ENCODE assay signal across 29 cellular contexts in the genomic region with DNA sequence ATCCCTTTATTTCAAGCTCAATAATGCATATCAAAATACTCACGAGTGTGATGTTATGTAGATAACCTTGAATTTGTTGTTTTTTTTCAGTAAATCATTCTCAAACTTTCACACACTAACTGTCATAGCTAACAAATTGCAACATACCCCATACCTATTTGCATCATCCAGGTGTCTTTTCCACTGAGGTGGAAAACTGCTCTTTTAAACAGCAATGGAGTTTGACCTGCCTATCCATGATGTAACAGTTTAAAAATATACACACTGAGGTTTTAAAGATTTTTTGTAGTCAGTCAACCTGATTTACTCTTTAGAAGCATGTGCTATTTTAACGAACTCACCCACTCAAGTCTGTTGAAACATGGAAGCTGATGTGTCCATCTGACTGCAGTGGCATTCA.
"Had no signal": no experiment of that assay in that cellular context is flagged by ENCODE, and none has a peak within 500 bp of the region (broad histone marks: within the 10 kb centered on the region; RNA-seq: fewer than 3 reads in every experiment).

No MANE protein-coding gene starts in this region.

- H3K9me3 Mint-ChIP-seq: activated naive CD4-positive, alpha-beta T cell treated with anti-CD3 and anti-CD28 coated beads for 36 hours; T-helper 2 cell treated with Interferon-gamma antibody and Interleukin-4, amounts not matched to agents 5 μg/mL and 100 μg/mL, for 36 hours had no signal

- H3K27ac ChIP-seq: adrenal gland, esophagus muscularis mucosa, foreskin keratinocyte, heart left ventricle, left lung, skin epidermis, uterus had no signal

- H3K36me3 ChIP-seq: adrenal gland, esophagus muscularis mucosa, heart left ventricle, left lung, uterus had no signal

- H3K27me3 Mint-ChIP-seq: activated B cell treated with CpG ODN at 0.5 μM for 24 hours; activated CD4-positive, alpha-beta T cell treated with anti-CD3 and anti-CD28 coated beads for 36 hours; activated naive CD8-positive, alpha-beta T cell treated with anti-CD3 and anti-CD28 coated beads for 36 hours; brain; natural killer cell treated with Interleukin-12 subunit alpha and Interleukin-12 subunit beta and Interleukin-15 and Interleukin-18, amount 100 ng/mL, for 72 hours; stimulated activated memory B cell treated with anti-CD40 and anti-IgM and Interleukin-4, amounts not matched to agents 10 μg/mL and 1 μg/mL and 100 μg/mL, for 72 hours; stimulated activated naive CD8-positive, alpha-beta T cell treated with anti-CD3 and anti-CD28 coated beads, Interleukin-15, amount 100 ng/mL, for 72 hours; type B pancreatic cell had no signal

- H3K4me1 Mint-ChIP-seq: activated B cell treated with CpG ODN at 0.5 μM for 24 hours; activated CD4-positive, alpha-beta T cell treated with anti-CD3 and anti-CD28 coated beads for 36 hours; activated naive CD8-positive, alpha-beta T cell treated with anti-CD3 and anti-CD28 coated beads for 36 hours; stimulated activated memory B cell treated with anti-CD40 and anti-IgM and Interleukin-4, amounts not matched to agents 10 μg/mL and 1 μg/mL and 100 μg/mL, for 72 hours; stimulated activated naive CD8-positive, alpha-beta T cell treated with anti-CD3 and anti-CD28 coated beads, Interleukin-15, amount 100 ng/mL, for 72 hours had no signal

- ATAC-seq: activated CD4-positive, alpha-beta T cell treated with anti-CD3 and anti-CD28 coated beads for 36 hours; foreskin keratinocyte; heart left ventricle; left lung; natural killer cell treated with Interleukin-12 subunit alpha and Interleukin-12 subunit beta and Interleukin-15 and Interleukin-18, amount 100 ng/mL, for 72 hours; sciatic nerve; stimulated activated memory B cell treated with anti-CD40 and anti-IgM and Interleukin-4, amounts not matched to agents 10 μg/mL and 1 μg/mL and 100 μg/mL, for 72 hours; stimulated activated naive CD8-positive, alpha-beta T cell treated with anti-CD3 and anti-CD28 coated beads, Interleukin-15, amount 100 ng/mL, for 72 hours had no signal

- H3K27ac Mint-ChIP-seq: activated B cell treated with CpG ODN at 0.5 μM for 24 hours; activated CD4-positive, alpha-beta T cell treated with anti-CD3 and anti-CD28 coated beads for 36 hours; activated naive CD4-positive, alpha-beta T cell treated with anti-CD3 and anti-CD28 coated beads for 36 hours; activated naive CD8-positive, alpha-beta T cell treated with anti-CD3 and anti-CD28 coated beads for 36 hours; natural killer cell treated with Interleukin-12 subunit alpha and Interleukin-12 subunit beta and Interleukin-15 and Interleukin-18, amount 100 ng/mL, for 72 hours; stimulated activated memory B cell treated with anti-CD40 and anti-IgM and Interleukin-4, amounts not matched to agents 10 μg/mL and 1 μg/mL and 100 μg/mL, for 72 hours; stimulated activated naive CD8-positive, alpha-beta T cell treated with anti-CD3 and anti-CD28 coated beads, Interleukin-15, amount 100 ng/mL, for 72 hours; T-helper 2 cell treated with Interferon-gamma antibody and Interleukin-4, amounts not matched to agents 5 μg/mL and 100 μg/mL, for 36 hours; type B pancreatic cell had no signal

- H3K4me3 ChIP-seq: adrenal gland, esophagus muscularis mucosa, heart left ventricle, left lung, lung, mucosa of descending colon, skin epidermis, uterus had no signal

- H3K4me3 Mint-ChIP-seq: activated B cell treated with CpG ODN at 0.5 μM for 24 hours; activated CD4-positive, alpha-beta T cell treated with anti-CD3 and anti-CD28 coated beads for 36 hours; activated naive CD4-positive, alpha-beta T cell treated with anti-CD3 and anti-CD28 coated beads for 36 hours; activated naive CD8-positive, alpha-beta T cell treated with anti-CD3 and anti-CD28 coated beads for 36 hours; brain; natural killer cell treated with Interleukin-12 subunit alpha and Interleukin-12 subunit beta and Interleukin-15 and Interleukin-18, amount 100 ng/mL, for 72 hours; stimulated activated memory B cell treated with anti-CD40 and anti-IgM and Interleukin-4, amounts not matched to agents 10 μg/mL and 1 μg/mL and 100 μg/mL, for 72 hours; stimulated activated naive CD8-positive, alpha-beta T cell treated with anti-CD3 and anti-CD28 coated beads, Interleukin-15, amount 100 ng/mL, for 72 hours; T-helper 2 cell treated with Interferon-gamma antibody and Interleukin-4, amounts not matched to agents 5 μg/mL and 100 μg/mL, for 36 hours; type B pancreatic cell had no signal

- DNase-seq: activated B cell treated with CpG ODN at 0.5 μM for 24 hours; activated CD4-positive, alpha-beta T cell treated with anti-CD3 and anti-CD28 coated beads for 36 hours; activated CD4-positive, alpha-beta T cell treated with anti-CD3 and anti-CD28 coated beads, Interleukin-2, amount 50 U/mL, for 4 hours; activated effector memory CD4-positive, alpha-beta T cell treated with anti-CD3 and anti-CD28 coated beads, Interleukin-2, amount 50 U/mL, for 16 hours; activated naive CD4-positive, alpha-beta T cell treated with anti-CD3 and anti-CD28 coated beads for 36 hours; activated naive CD8-positive, alpha-beta T cell treated with anti-CD3 and anti-CD28 coated beads for 36 hours; activated T-cell treated with anti-CD3 and anti-CD28 coated beads for 4 hours; adrenal gland; aorta; caudate nucleus; cortex of kidney; heart left ventricle; left lung; mucosa of descending colon; stimulated activated CD4-positive, alpha-beta T cell treated with anti-CD3 and anti-CD28 coated beads, Interleukin-4, amount 100 ng/mL, for 4 hours; stimulated activated CD8-positive, alpha-beta memory T cell treated with anti-CD3 and anti-CD28 coated beads, Interleukin-4, amount 100 ng/mL, for 48 hours; stimulated activated naive CD8-positive, alpha-beta T cell treated with anti-CD3 and anti-CD28 coated beads, Interleukin-15, amount 100 ng/mL, for 72 hours; substantia nigra; uterus had no signal

- H3K9me3 ChIP-seq: adrenal gland, esophagus muscularis mucosa, heart left ventricle, mucosa of descending colon, uterus had no signal

- H3K4me1 ChIP-seq: adrenal gland, heart left ventricle, left lung, uterus had no signal

- H3K27me3 ChIP-seq: adrenal gland, esophagus muscularis mucosa, foreskin keratinocyte, heart left ventricle, left lung, uterus had no signal

- H3K36me3 Mint-ChIP-seq: activated naive CD8-positive, alpha-beta T cell treated with anti-CD3 and anti-CD28 coated beads for 36 hours; brain; natural killer cell treated with Interleukin-12 subunit alpha and Interleukin-12 subunit beta and Interleukin-15 and Interleukin-18, amount 100 ng/mL, for 72 hours; stimulated activated memory B cell treated with anti-CD40 and anti-IgM and Interleukin-4, amounts not matched to agents 10 μg/mL and 1 μg/mL and 100 μg/mL, for 72 hours; type B pancreatic cell had no signal
